Comparison of ENCODE assay signal across 1 cellular context in genomic region chr10:50332108-50332846, GRCh38.
A peak's percentile ranks its signal among the peaks of the same experiment; 100 is the strongest.
TF ChIP-seq lines count a peak whose summit lies in the region.

No MANE protein-coding gene starts in this region.

TF ChIP-seq in K562, 482 proteins besides CTCF, POLR2A, EP300 and RAD21 (continued from another document and continues in another):
- peak; percentile 1; the same call in 1 of the 2 replicates for TF ChIP-seq TEAD4 (IDR thresholded peaks at IDR 0.05; ENCODE audit: low read length)
- no peak for TF ChIP-seq TEAD4 (CRISPR knock-in tag; IDR thresholded peaks at IDR 0.05; ENCODE audit: borderline replicate concordance)
- TF ChIP-seq ARID4B (CRISPR knock-in tag; IDR thresholded peaks at IDR 0.05), result 0 out of 2 replicates have a peak, but pooled peaks have one; percentile 26
- TF ChIP-seq HBP1 (CRISPR knock-in tag; IDR thresholded peaks at IDR 0.05), result 0 out of 2 replicates have a peak, but pooled peaks have one; percentile 74
- 0 out of 2 replicates have a peak, but pooled peaks have one; percentile 11 for TF ChIP-seq MYC (IDR thresholded peaks at IDR 0.05; ENCODE audit: low read depth, low read length)
- TF ChIP-seq MYC (CRISPR knock-in tag; IDR thresholded peaks at IDR 0.05; ENCODE audit: borderline replicate concordance, low read depth), result no peak; the same call in 1 of the 2 replicates
- TF ChIP-seq USF2 (CRISPR knock-in tag; IDR thresholded peaks at IDR 0.05), result no peak
- peak; percentile 29; the same call in 1 of the 2 replicates for TF ChIP-seq PREB (CRISPR knock-in tag; IDR thresholded peaks at IDR 0.05)
- TF ChIP-seq TAF1 (IDR thresholded peaks at IDR 0.05; ENCODE audit: control insufficient read depth, extremely low read depth, insufficient read depth, low read length, severe bottlenecking), result peak; percentile 11
- TF ChIP-seq ZBTB11 (CRISPR knock-in tag; IDR thresholded peaks at IDR 0.05), result no peak
- peak in 1 of 2 experiments; percentile 15; a peak in 1 of 4 replicates for TF ChIP-seq MAZ (CRISPR knock-in tag; conservative IDR thresholded peaks at IDR 0.05 in 1 of 2, IDR thresholded peaks at IDR 0.05 in 1 of 2)
- 0 out of 2 replicates have a peak, but pooled peaks have one; percentile 27 for TF ChIP-seq ZBTB9 (CRISPR knock-in tag; IDR thresholded peaks at IDR 0.05)
- TF ChIP-seq ZNF384 (IDR thresholded peaks at IDR 0.05; ENCODE audit: low read depth, low read length), result peak; percentile 95
- TF ChIP-seq RBM25 (IDR thresholded peaks at IDR 0.05; ENCODE audit: low read depth, low read length, severe bottlenecking), result peak; percentile 31
- no peak for TF ChIP-seq KDM1A (IDR thresholded peaks at IDR 0.05)
- TF ChIP-seq ZNF444 (CRISPR knock-in tag; IDR thresholded peaks at IDR 0.05), result 0 out of 2 replicates have a peak, but pooled peaks have one; percentile 37
- no peak for TF ChIP-seq ZNF592 (IDR thresholded peaks at IDR 0.05)
- TF ChIP-seq CXXC5 (CRISPR knock-in tag; IDR thresholded peaks at IDR 0.05), result peak; percentile 23; the same call in 1 of the 2 replicates
- 0 out of 2 replicates have a peak, but pooled peaks have one; percentile 21 for TF ChIP-seq ZNF311 (CRISPR knock-in tag; IDR thresholded peaks at IDR 0.05)
- TF ChIP-seq ELF4 (CRISPR knock-in tag; IDR thresholded peaks at IDR 0.05), result 0 out of 2 replicates have a peak, but pooled peaks have one; percentile 64
- peak; percentile 70; the same call in 1 of the 2 replicates for TF ChIP-seq KAT7 (CRISPR knock-in tag; IDR thresholded peaks at IDR 0.05; ENCODE audit: borderline replicate concordance)
- TF ChIP-seq ZNF644 (tag; IDR thresholded peaks at IDR 0.05; ENCODE audit: low read depth), result 0 out of 2 replicates have a peak, but pooled peaks have one; percentile 53
- TF ChIP-seq ZNF561 (CRISPR knock-in tag; conservative IDR thresholded peaks at IDR 0.05), result 0 out of 2 replicates have a peak, but pooled peaks have one; percentile 17
- TF ChIP-seq CREB3 (tag; conservative IDR thresholded peaks at IDR 0.05; ENCODE audit: low read depth), result 0 out of 2 replicates have a peak, but pooled peaks have one; percentile 24
- no peak for TF ChIP-seq JUND (IDR thresholded peaks at IDR 0.05; ENCODE audit: borderline replicate concordance, low read depth, low read length)
- peak; percentile 33; the same call in 2 of the 3 replicates for TF ChIP-seq JUND (tag; IDR thresholded peaks at IDR 0.05; ENCODE audit: borderline replicate concordance, low read depth, low read length)
- TF ChIP-seq KAT2B (IDR thresholded peaks at IDR 0.05; ENCODE audit: low read depth, low read length), result no peak
- TF ChIP-seq ZNF551 (CRISPR knock-in tag; IDR thresholded peaks at IDR 0.05), result no peak
- TF ChIP-seq THAP12 (CRISPR knock-in tag; IDR thresholded peaks at IDR 0.05), result peak; percentile 16; the same call in 1 of the 2 replicates
- TF ChIP-seq IRF9 (tag; IDR thresholded peaks at IDR 0.05), result 0 out of 2 replicates have a peak, but pooled peaks have one; percentile 12
- 0 out of 2 replicates have a peak, but pooled peaks have one; percentile 45 for TF ChIP-seq ZNF766 (CRISPR knock-in tag; conservative IDR thresholded peaks at IDR 0.05)
